In the genomic region with DNA sequence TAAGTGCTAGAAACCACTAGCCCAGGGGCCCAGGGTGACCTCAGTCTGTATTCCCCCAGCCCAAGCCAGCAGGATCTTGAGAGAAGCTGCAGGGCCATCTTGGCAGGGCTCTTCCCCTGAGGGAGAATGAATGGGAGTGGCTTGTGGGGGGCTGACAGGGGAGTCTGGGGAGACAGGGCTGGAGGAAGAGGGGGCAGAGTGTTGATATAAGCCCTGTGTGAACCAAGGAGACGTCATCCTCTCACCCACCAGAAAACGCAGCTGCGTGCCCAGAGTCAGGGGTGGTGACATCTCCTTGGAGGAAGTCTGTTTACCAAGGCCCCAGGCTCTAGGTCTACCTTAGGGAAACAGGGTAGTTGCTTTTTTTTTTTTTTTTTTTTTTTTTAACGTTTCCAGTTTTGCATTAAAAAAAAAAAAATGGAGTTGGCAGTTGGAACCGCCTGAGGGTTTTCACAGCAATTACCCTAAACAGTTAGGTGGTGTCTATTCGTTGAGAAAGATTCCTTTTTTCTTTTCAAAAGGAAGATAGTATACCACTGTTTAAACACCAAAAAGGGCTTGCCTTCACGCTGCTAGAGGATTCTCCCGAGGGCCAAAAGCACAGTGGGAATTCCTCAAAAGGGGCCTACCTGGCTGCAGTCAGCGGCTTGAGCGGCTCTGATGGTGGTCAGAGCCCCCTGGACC, we compare ENCODE assay signal across 19 cellular contexts.
DNase-seq lines count a peak whose midpoint lies in the region; ATAC-seq, FAIRE-seq and TF ChIP-seq lines count a peak whose summit lies in the region.
"Had no signal": no experiment of that assay in that cellular context is flagged by ENCODE, and none has a peak within 500 bp of the region (broad histone marks: within the 10 kb centered on the region; RNA-seq: fewer than 3 reads in every experiment).

No MANE protein-coding gene starts in this region.

- CTCF ChIA-PET in GM12878 (lab: Yijun Ruan, JAX): no interaction called here
- CTCF ChIA-PET in naive thymus-derived CD4-positive, alpha-beta T cell (lab: Charles Lee): no interaction called here

- no peak for TF ChIP-seq POLR2A in GM12878 (IDR thresholded peaks at IDR 0.05; ENCODE audit: low read depth, low read length)

- TF ChIP-seq EP300 in GM12878 (IDR thresholded peaks at IDR 0.05; ENCODE audit: borderline replicate concordance in 1 of 2, control insufficient read depth in 1 of 2, low read depth in 2 of 2, low read length in 2 of 2): no peak

- H3K79me2 ChIP-seq in GM12878 (ENCODE audit: control insufficient read depth, insufficient read depth, low read length): peaks cover 62% of the 10 kb centered on the region

- no peaks in the 10 kb centered on the region for H3K4me1 Mint-ChIP-seq in naive thymus-derived CD4-positive, alpha-beta T cell

- ATAC-seq in GM12878 (no peak), Right ventricle myocardium superior (ENCODE audit: poor library complexity) (no peak), GM21529 (IDR thresholded peaks at IDR 0.05; ENCODE audit: unreplicated experiment) (no peak), GM19324 (IDR thresholded peaks at IDR 0.05; ENCODE audit: low FRiP score, unreplicated experiment) (no peak)
- ATAC-seq in naive thymus-derived CD4-positive, alpha-beta T cell: peak; percentile 44
- ATAC-seq: A549 had no signal

- H3K4me3 ChIP-seq in GM12878: no peak overlapping the region
- H3K4me3 ChIP-seq in naive thymus-derived CD4-positive, alpha-beta T cell (ENCODE audit: low read length): no peak overlapping the region
- H3K4me3 ChIP-seq: A549, MG63 had no signal

- FAIRE-seq in GM12878 (lab: Jason Lieb, UNC): no peak
- FAIRE-seq: A549 had no signal

- H3K27me3 ChIP-seq in GM12878 (replicated peaks in 1 of 2; ENCODE audit: control insufficient read depth in 2 of 2, insufficient read depth in 2 of 2, low read length in 1 of 2): no peaks in the 10 kb centered on the region
- peaks cover 0 to 2% of the 10 kb centered on the region in 2 donors for H3K27me3 ChIP-seq in naive thymus-derived CD4-positive, alpha-beta T cell (ENCODE audit: control insufficient read depth in 2 of 2, insufficient read depth in 2 of 2, low read length in 2 of 2)
- H3K27me3 ChIP-seq: MG63 had no signal

- H3K4me3 Mint-ChIP-seq in naive thymus-derived CD4-positive, alpha-beta T cell: no peak overlapping the region

- DNase-seq in CD1c-positive myeloid dendritic cell (ENCODE audit: extremely low spot score): peak; percentile 11
- DNase-seq in NCI-H1048 (lab: John Stamatoyannopoulos, UW): peak; percentile 46
- no peak for DNase-seq in GM12878 (ENCODE audit: low read depth, low spot score)
- no peak for DNase-seq in naive thymus-derived CD4-positive, alpha-beta T cell
- no peak for DNase-seq in Right ventricle myocardium superior
- DNase-seq in D341Med (ENCODE audit: low spot score): no peak
- DNase-seq: C1 segment of cervical spinal cord, HCEC 1CT, MG63, NCI-H1092 treated with DMSO at 0.1 percent for 48 hours, NCI-H1694 treated with DMSO at 0.1 percent for 48 hours, NCI-H226, NCI-H526, RPMI8226, SW 1271 had no signal

- peaks cover 23% of the 10 kb centered on the region in 2 experiments for H3K36me3 ChIP-seq in GM12878 (ENCODE audit: control insufficient read depth in 2 of 2, insufficient read depth in 2 of 2, low read length in 1 of 2)
- no peaks in the 10 kb centered on the region for H3K36me3 ChIP-seq in naive thymus-derived CD4-positive, alpha-beta T cell (ENCODE audit: control insufficient read depth in 2 of 3, insufficient read depth in 3 of 3, low read length in 3 of 3)

- no peak overlapping the region for H3K9ac ChIP-seq in GM12878 (ENCODE audit: control insufficient read depth, insufficient read depth, low read length)
- H3K9ac ChIP-seq: KMS-11 had no signal

- H3K9me3 ChIP-seq in GM12878 (replicated peaks; ENCODE audit: control insufficient read depth, insufficient read depth, low read length): no peaks in the 10 kb centered on the region
- H3K9me3 ChIP-seq in naive thymus-derived CD4-positive, alpha-beta T cell (ENCODE audit: control insufficient read depth in 2 of 3, low read length in 3 of 3): no peaks in the 10 kb centered on the region
- H3K9me3 ChIP-seq: A549, MG63 had no signal

- H4K20me1 ChIP-seq in GM12878 (ENCODE audit: control insufficient read depth, insufficient read depth): no peaks in the 10 kb centered on the region

- TF ChIP-seq RAD21 in GM12878 (IDR thresholded peaks at IDR 0.05; ENCODE audit: insufficient read depth, low read depth, low read length): no peak

- H3K27me3 Mint-ChIP-seq in naive thymus-derived CD4-positive, alpha-beta T cell: peaks cover 13 to 29% (median 18%) of the 10 kb centered on the region in 5 donors

- H3K36me3 Mint-ChIP-seq in naive thymus-derived CD4-positive, alpha-beta T cell: peaks cover 0 to 3% (median 0%) of the 10 kb centered on the region in 5 donors

- H3K4me1 ChIP-seq in GM12878 (ENCODE audit: control insufficient read depth, insufficient read depth, low read length): peaks cover 8% of the 10 kb centered on the region; the same call in 1 of the 2 replicates
- no peaks in the 10 kb centered on the region for H3K4me1 ChIP-seq in naive thymus-derived CD4-positive, alpha-beta T cell (ENCODE audit: control insufficient read depth in 2 of 2, insufficient read depth in 2 of 2, low read length in 2 of 2)

- in situ Hi-C loops in GM12878 (cut with MboI): no loop called here

- no peak overlapping the region for H2AFZ ChIP-seq in GM12878 (ENCODE audit: control insufficient read depth, low read depth, low read length)

- POLR2A ChIA-PET in GM12878 (lab: Charles Lee): interaction anchor here (2.0 kb wide), 1 partner anchor 12 kb away, joined by 7 read pairs; no protein-coding TSS in a partner anchor
- POLR2A ChIA-PET in naive thymus-derived CD4-positive, alpha-beta T cell (lab: Charles Lee): no interaction called here

- BruUV-seq in GM12878 (replicated peaks; lab: Mats Ljungman, UMichigan): no TSS peak

- intact Hi-C loops in GM12878 (cut with micrococcal nuclease; ENCODE audit: unreplicated experiment) (no loop called here), Right ventricle myocardium superior (cut with DNase I) (no loop called here)
- intact Hi-C loops in naive thymus-derived CD4-positive, alpha-beta T cell (cut with micrococcal nuclease): no loop called here

- TF ChIP-seq CTCF in GM12878 (IDR thresholded peaks at IDR 0.05 in 2 of 3, conservative IDR thresholded peaks at IDR 0.05 in 1 of 3; ENCODE audit: control insufficient read depth in 2 of 3, extremely low read depth in 1 of 3, insufficient read depth in 1 of 3, low read depth in 3 of 3, low read length in 3 of 3): no peak

- WGBS in GM12878 (ENCODE audit: insufficient coverage, insufficient replicate concordance, low lambda C conversion rate, missing lambda C conversion rate): 86% methylated on average over 9 of the region's 10 CpGs

- RAD21 ChIA-PET in GM12878 (lab: Charles Lee; ENCODE audit: unreplicated experiment): no interaction called here

- peak overlapping the region; percentile 35; the same call in 1 of the 2 replicates for H3K27ac ChIP-seq in GM12878 (ENCODE audit: control insufficient read depth, insufficient read depth)
- no peak overlapping the region for H3K27ac ChIP-seq in naive thymus-derived CD4-positive, alpha-beta T cell (ENCODE audit: low read depth, low read length)
- H3K27ac ChIP-seq: A549, KMS-11 had no signal

- H3K9me3 Mint-ChIP-seq in naive thymus-derived CD4-positive, alpha-beta T cell: no peaks in the 10 kb centered on the region

- H3K27ac Mint-ChIP-seq in naive thymus-derived CD4-positive, alpha-beta T cell: no peak overlapping the region

- H3K4me2 ChIP-seq in GM12878 (ENCODE audit: control insufficient read depth, insufficient read depth): peak overlapping the region; percentile 5; the same call in 1 of the 2 replicates
- H3K4me2 ChIP-seq: A549, KMS-11 had no signal

- SMC1A ChIA-PET in GM12878 (lab: Charles Lee; ENCODE audit: uncharacterized antibody, unreplicated experiment): no interaction called here

TF ChIP-seq in GM12878, 131 proteins besides CTCF, POLR2A, EP300 and RAD21:
- TF ChIP-seq HDGF (IDR thresholded peaks at IDR 0.05): no peak
- TF ChIP-seq ZNF207 (IDR thresholded peaks at IDR 0.05; ENCODE audit: borderline replicate concordance): no peak
- TF ChIP-seq BRCA1 (IDR thresholded peaks at IDR 0.05; ENCODE audit: low read depth, low read length): no peak
- TF ChIP-seq POLR2AphosphoS5 (IDR thresholded peaks at IDR 0.05; ENCODE audit: low read length): no peak
- no peak for TF ChIP-seq KLF5 (IDR thresholded peaks at IDR 0.05; ENCODE audit: partially characterized antibody)
- TF ChIP-seq, protein P1, sequence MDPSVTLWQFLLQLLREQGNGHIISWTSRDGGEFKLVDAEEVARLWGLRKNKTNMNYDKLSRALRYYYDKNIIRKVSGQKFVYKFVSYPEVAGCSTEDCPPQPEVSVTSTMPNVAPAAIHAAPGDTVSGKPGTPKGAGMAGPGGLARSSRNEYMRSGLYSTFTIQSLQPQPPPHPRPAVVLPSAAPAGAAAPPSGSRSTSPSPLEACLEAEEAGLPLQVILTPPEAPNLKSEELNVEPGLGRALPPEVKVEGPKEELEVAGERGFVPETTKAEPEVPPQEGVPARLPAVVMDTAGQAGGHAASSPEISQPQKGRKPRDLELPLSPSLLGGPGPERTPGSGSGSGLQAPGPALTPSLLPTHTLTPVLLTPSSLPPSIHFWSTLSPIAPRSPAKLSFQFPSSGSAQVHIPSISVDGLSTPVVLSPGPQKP (IDR thresholded peaks at IDR 0.05; ENCODE audit: low read depth, low read length): no peak
- no peak for TF ChIP-seq NFXL1 (IDR thresholded peaks at IDR 0.05; ENCODE audit: borderline replicate concordance)
- TF ChIP-seq CHD4 (IDR thresholded peaks at IDR 0.05): no peak
- no peak for TF ChIP-seq NR2C1 (IDR thresholded peaks at IDR 0.05)

Comparison
In these comparisons a context has a peak if more than half of its experiments do, and no peak if none do; other contexts are left out.
1. DNase-seq: peak in CD1c-positive myeloid dendritic cell (single experiment) and NCI-H1048 (single experiment); none in GM12878 (single experiment), naive thymus-derived CD4-positive, alpha-beta T cell (0 of 9), Right ventricle myocardium superior (single experiment) and D341Med (single experiment).